ENCODE assay signal across 18 cellular contexts in genomic region chr5:133467712-133468463, GRCh38.
DNase-seq lines count a peak whose midpoint lies in the region; ATAC-seq and TF ChIP-seq lines count a peak whose summit lies in the region.
"Had no signal": no experiment of that assay in that cellular context is flagged by ENCODE, and none has a peak within 500 bp of the region (broad histone marks: within the 10 kb centered on the region; RNA-seq: fewer than 3 reads in every experiment).

No MANE protein-coding gene starts in this region.

- DNase-seq in Caki2 (ENCODE audit: low read depth) (peak; percentile 3), NCI-H2081 (lab: John Stamatoyannopoulos, UW) (peak; percentile 31 to 76), T-cell (no peak), mesenteric fat pad (ENCODE audit: low spot score) (peak; percentile 39), NCI-H1092 (lab: John Stamatoyannopoulos, UW) (no peak), type B pancreatic cell (ENCODE audit: extremely low spot score, unreplicated experiment) (no peak)
- no peak for DNase-seq in stimulated activated CD4-positive, alpha-beta T cell treated with anti-CD3 and anti-CD28 coated beads, Interleukin-4, amount 100 ng/mL, for 24 hours
- DNase-seq: activated T-cell treated with anti-CD3 and anti-CD28 coated beads, Interleukin-2, amount 50 U/mL, for 72 hours; CD4-positive, CD25-positive, alpha-beta regulatory T cell; effector CD4-positive, alpha-beta T cell; gastrocnemius medialis; NCI-H1694 treated with DMSO at 0.1 percent for 48 hours; occipital lobe; right lobe of liver; T1000 had no signal

- peaks cover 4 to 28% (median 8%) of the 10 kb centered on the region in 3 donors for H3K4me1 Mint-ChIP-seq in T-cell
- H3K4me1 Mint-ChIP-seq in type B pancreatic cell (ENCODE audit: unreplicated experiment): peaks cover 12% of the 10 kb centered on the region
- H3K4me1 Mint-ChIP-seq: activated naive CD4-positive, alpha-beta T cell treated with anti-CD3 and anti-CD28 coated beads, Interleukin-2, amount 50 U/mL, for 24 hours; CD4-positive, CD25-positive, alpha-beta regulatory T cell had no signal

- in situ Hi-C loops in Caki2 (cut with HindIII; ENCODE audit: low pct_unique_long_range_greater_than_20kb, low sequenced_read_pairs): no loop called here

- H3K36me3 Mint-ChIP-seq in T-cell: no peaks in the 10 kb centered on the region
- H3K36me3 Mint-ChIP-seq in type B pancreatic cell: no peaks in the 10 kb centered on the region
- H3K36me3 Mint-ChIP-seq: activated naive CD4-positive, alpha-beta T cell treated with anti-CD3 and anti-CD28 coated beads, Interleukin-2, amount 50 U/mL, for 24 hours; CD4-positive, CD25-positive, alpha-beta regulatory T cell had no signal

- peak overlapping the region; percentile 29 to 42 for H3K27ac Mint-ChIP-seq in T-cell
- no peak overlapping the region for H3K27ac Mint-ChIP-seq in type B pancreatic cell
- H3K27ac Mint-ChIP-seq: activated naive CD4-positive, alpha-beta T cell treated with anti-CD3 and anti-CD28 coated beads, Interleukin-2, amount 50 U/mL, for 24 hours; activated T-cell treated with anti-CD3 and anti-CD28 coated beads, Interleukin-2, amount 50 U/mL, for 72 hours; CD4-positive, CD25-positive, alpha-beta regulatory T cell had no signal

- TF ChIP-seq CTCF in type B pancreatic cell (conservative IDR thresholded peaks at IDR 0.05): no peak

- CTCF ChIA-PET in T-cell (lab: Charles Lee): no interaction called here

- peak in 2 of 4 experiments; percentile 39 to 44 for ATAC-seq in T-cell (replicated peaks in 1 of 4)
- ATAC-seq: activated CD4-positive, CD25-positive, alpha-beta regulatory T cell treated with anti-CD3 and anti-CD28 coated beads, Interleukin-2, amount 50 U/mL, for 24 hours; gastrocnemius medialis; HCT116; right lobe of liver had no signal

- H3K4me3 Mint-ChIP-seq in T-cell (no peak overlapping the region), type B pancreatic cell (no peak overlapping the region)
- H3K4me3 Mint-ChIP-seq: activated naive CD4-positive, alpha-beta T cell treated with anti-CD3 and anti-CD28 coated beads, Interleukin-2, amount 50 U/mL, for 24 hours; activated T-cell treated with anti-CD3 and anti-CD28 coated beads, Interleukin-2, amount 50 U/mL, for 72 hours; CD4-positive, CD25-positive, alpha-beta regulatory T cell had no signal

- H3K9me3 Mint-ChIP-seq in T-cell (no peaks in the 10 kb centered on the region), type B pancreatic cell (no peaks in the 10 kb centered on the region)
- H3K9me3 Mint-ChIP-seq: activated naive CD4-positive, alpha-beta T cell treated with anti-CD3 and anti-CD28 coated beads, Interleukin-2, amount 50 U/mL, for 24 hours; activated T-cell treated with anti-CD3 and anti-CD28 coated beads, Interleukin-2, amount 50 U/mL, for 72 hours; CD4-positive, CD25-positive, alpha-beta regulatory T cell had no signal

- POLR2A ChIA-PET in T-cell (lab: Charles Lee): no interaction called here

- H3K27me3 Mint-ChIP-seq in T-cell: peaks cover 0 to 1% of the 10 kb centered on the region in 2 donors
- H3K27me3 Mint-ChIP-seq in type B pancreatic cell: no peaks in the 10 kb centered on the region

Comparison
In these comparisons a context has a peak if more than half of its experiments do, and no peak if none do; other contexts are left out.
1. DNase-seq: peak in Caki2 (single experiment), NCI-H2081 (2 of 2) and mesenteric fat pad (single experiment); none in T-cell (0 of 34), NCI-H1092 (single experiment), stimulated activated CD4-positive, alpha-beta T cell treated with anti-CD3 and anti-CD28 coated beads, Interleukin-4, amount 100 ng/mL, for 24 hours (single experiment) and type B pancreatic cell (single experiment).